Comparison of ENCODE assay signal across 8 cellular contexts in the genomic region with DNA sequence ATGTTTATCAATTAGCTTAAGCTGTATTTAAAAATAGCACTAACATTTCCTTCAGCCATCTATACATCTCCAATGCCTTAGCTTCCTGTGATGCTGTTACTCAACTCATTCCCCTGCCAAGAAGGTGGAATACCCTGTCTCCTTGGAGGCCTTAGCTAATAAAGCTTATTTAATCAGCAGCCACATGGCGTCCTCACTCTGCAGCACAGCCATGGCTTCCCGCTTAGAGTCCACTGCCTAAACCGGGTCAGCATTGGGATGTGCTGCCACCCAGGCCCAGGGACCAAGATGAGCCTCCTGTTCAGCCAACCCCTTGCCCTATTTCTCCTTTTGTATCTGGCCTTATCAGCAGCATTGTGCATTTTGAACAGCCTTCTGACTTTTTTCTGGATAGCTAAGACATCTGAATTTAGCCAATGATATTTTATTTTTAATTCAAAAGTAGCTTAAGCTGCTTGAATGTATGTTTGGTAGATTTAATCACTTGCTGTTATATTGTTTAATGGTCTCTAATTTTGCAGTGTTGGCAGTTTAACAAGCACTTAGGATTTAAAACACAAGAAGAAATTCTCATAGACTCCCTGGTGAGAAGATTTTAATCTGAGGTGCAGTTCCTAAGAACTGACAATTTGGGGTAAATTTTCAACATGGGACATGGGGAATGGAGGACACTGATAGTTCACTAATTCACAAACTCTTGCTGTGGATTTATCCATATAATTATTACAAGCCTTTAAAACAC.
A peak's percentile ranks its signal among the peaks of the same experiment; 100 is the strongest.
DNase-seq lines count a peak whose midpoint lies in the region; ATAC-seq and TF ChIP-seq lines count a peak whose summit lies in the region.

No MANE protein-coding gene starts in this region.

- H4K5ac ChIP-seq in H9 (ENCODE audit: insufficient read length, low read depth, low read length): no peak overlapping the region

- H3K23ac ChIP-seq in H9 (ENCODE audit: insufficient read length, low read depth, low read length): no peak overlapping the region

- H3K4me1 Mint-ChIP-seq in H9: peaks cover 34 to 46% of the 10 kb centered on the region in 2 experiments

- no peak overlapping the region for H3K9ac ChIP-seq in H9 (ENCODE audit: extremely low read depth, insufficient read length, low read length)

- TF ChIP-seq POLR2A in sigmoid colon (IDR thresholded peaks at IDR 0.05): no peak

- no peak overlapping the region for H3K14ac ChIP-seq in H9 (ENCODE audit: insufficient read depth, low read length)

- no peak overlapping the region for H2BK120ac ChIP-seq in H9 (ENCODE audit: low read depth, low read length, poor library complexity, severe bottlenecking)

- H3K36me3 ChIP-seq in heart right ventricle (no peaks in the 10 kb centered on the region), sigmoid colon (no peaks in the 10 kb centered on the region)

- H2BK12ac ChIP-seq in H9 (ENCODE audit: insufficient read length, low read depth, low read length): peak overlapping the region; percentile 30

- no peaks in the 10 kb centered on the region for H3K9me3 Mint-ChIP-seq in H9

- no peak overlapping the region for H2BK20ac ChIP-seq in H9 (ENCODE audit: low read depth, low read length, poor library complexity, severe bottlenecking)

- no peaks in the 10 kb centered on the region for H3K27me3 Mint-ChIP-seq in H9 (ENCODE audit: low read depth)

- H4K20me1 ChIP-seq in H9 (ENCODE audit: control insufficient read depth, insufficient read depth, insufficient read length): no peaks in the 10 kb centered on the region

- no peak overlapping the region for H3K4ac ChIP-seq in H9 (ENCODE audit: low read depth, low read length)

- no peak overlapping the region for H4K8ac ChIP-seq in H9 (replicated peaks; ENCODE audit: insufficient read length, low read depth, low read length)

- 0 out of 3 replicates have a peak, but pooled peaks have one; percentile 14 for TF ChIP-seq CTCF in H9 (conservative IDR thresholded peaks at IDR 0.05)
- no peak for TF ChIP-seq CTCF in heart right ventricle (IDR thresholded peaks at IDR 0.05)
- TF ChIP-seq CTCF in sigmoid colon (IDR thresholded peaks at IDR 0.05): no peak

- no peaks in the 10 kb centered on the region for H3K79me1 ChIP-seq in H9 (ENCODE audit: insufficient read depth, low read depth, low read length, poor library complexity, severe bottlenecking)

- H3K4me3 ChIP-seq in heart right ventricle (no peak overlapping the region), sigmoid colon (no peak overlapping the region)

- peaks cover 5% of the 10 kb centered on the region; the same call in 1 of the 2 replicates for H3K4me1 ChIP-seq in H9 (ENCODE audit: insufficient read depth, low read length)
- H3K4me1 ChIP-seq in heart right ventricle: peaks cover 0 to 33% (median 12%) of the 10 kb centered on the region in 9 donors
- H3K4me1 ChIP-seq in sigmoid colon: peaks cover 0 to 32% (median 18%) of the 10 kb centered on the region in 4 donors

- no peaks in the 10 kb centered on the region for H3K23me2 ChIP-seq in H9 (ENCODE audit: insufficient read length, low read depth, low read length, poor library complexity, severe bottlenecking)

- H2BK5ac ChIP-seq in H9 (ENCODE audit: insufficient read length, low read length): no peak overlapping the region

- H3K18ac ChIP-seq in H9 (ENCODE audit: insufficient read length, low read depth, low read length): peak overlapping the region; percentile 70

- no peak overlapping the region for H2BK15ac ChIP-seq in H9 (ENCODE audit: low read depth, low read length)

- no peak for TF ChIP-seq EP300 in sigmoid colon (IDR thresholded peaks at IDR 0.05)

- peaks cover 0 to under 1% (median 0%) of the 10 kb centered on the region in 3 experiments; a peak in 1 of 7 replicates for H3K36me3 Mint-ChIP-seq in H9 (ENCODE audit: insufficient read depth in 1 of 3, low read depth in 3 of 3)

- H2AK5ac ChIP-seq in H9 (ENCODE audit: insufficient read length, low read length): no peak overlapping the region

- H3K4me2 ChIP-seq in H9 (ENCODE audit: insufficient read depth, insufficient read length, low read length): no peak overlapping the region

- H3K27ac Mint-ChIP-seq in H9: peak overlapping the region; percentile 55 to 88 (median 79); a peak in 5 of 7 replicates

- H3K27me3 ChIP-seq in H9 (ENCODE audit: insufficient read depth, low read length) (no peaks in the 10 kb centered on the region), heart right ventricle (no peaks in the 10 kb centered on the region), sigmoid colon (no peaks in the 10 kb centered on the region)

- H4K91ac ChIP-seq in H9 (ENCODE audit: insufficient read length, low read depth, low read length): no peak overlapping the region

- H3K4me3 Mint-ChIP-seq in H9: no peak overlapping the region

- no CpG with 5 or more reads among the region's 3 CpGs for WGBS in H9 (ENCODE audit: extremely low coverage, insufficient read length, low lambda C conversion rate)
- WGBS in heart right ventricle, 2 donors: 56 to 65% methylated on average over 3 of the region's 3 CpGs
- WGBS in sigmoid colon, 2 donors: 77 to 78% methylated on average over 3 of the region's 3 CpGs

- no peak overlapping the region for H2AFZ ChIP-seq in H9 (ENCODE audit: low read length)

- H3K56ac ChIP-seq in H9 (ENCODE audit: insufficient read length, low read depth, low read length): no peak overlapping the region

- peak; percentile 43 for DNase-seq in H9
- no peak for DNase-seq in heart right ventricle
- no peak for DNase-seq in sigmoid colon
- no peak for DNase-seq in SKM-1 (lab: John Stamatoyannopoulos, UW; ENCODE audit: unreplicated experiment)
- DNase-seq in activated T-cell treated with anti-CD3 and anti-CD28 coated beads for 4 hours: no peak
- no peak for DNase-seq in NCI-H1048 (lab: John Stamatoyannopoulos, UW)

- ATAC-seq in SK-N-SH treated with all-trans-retinoic acid at 6 μM for 48 hours (peak; percentile 80), heart right ventricle (peak in 7 of 8 donors; percentile 44 to 71 (median 68)), HG03565 (IDR thresholded peaks at IDR 0.05; ENCODE audit: unreplicated experiment) (no peak)

- H3K79me2 ChIP-seq in H9 (ENCODE audit: insufficient read depth, low read length): no peaks in the 10 kb centered on the region

- intact Hi-C loops in heart right ventricle (cut with DNase I): loop anchor here (2.0 to 10.0 kb wide), 13 partner anchors 58 to 740 kb away; a partner anchor contains a TSS
- intact Hi-C loops in sigmoid colon (cut with DNase I): loop anchor here (5.0 kb wide), 3 partner anchors 193 to 863 kb away; a partner anchor contains a TSS

- H3T11ph ChIP-seq in H9 (ENCODE audit: low read length): no peak overlapping the region

- H3K9me3 ChIP-seq in H9 (ENCODE audit: control insufficient read depth, low read depth, low read length) (no peaks in the 10 kb centered on the region), heart right ventricle (no peaks in the 10 kb centered on the region), sigmoid colon (no peaks in the 10 kb centered on the region)

- H3K27ac ChIP-seq in H9 (ENCODE audit: insufficient read length, low read depth, low read length): no peak overlapping the region
- peak overlapping the region in 7 of 10 donors; percentile 7 to 59 (median 37) for H3K27ac ChIP-seq in heart right ventricle
- peak overlapping the region; percentile 60 to 66 (median 63) for H3K27ac ChIP-seq in sigmoid colon

TF ChIP-seq in SK-N-SH treated with all-trans-retinoic acid at 6 μM for 48 hours, 23 proteins besides CTCF, POLR2A, EP300 and RAD21:
- TF ChIP-seq, protein P1, sequence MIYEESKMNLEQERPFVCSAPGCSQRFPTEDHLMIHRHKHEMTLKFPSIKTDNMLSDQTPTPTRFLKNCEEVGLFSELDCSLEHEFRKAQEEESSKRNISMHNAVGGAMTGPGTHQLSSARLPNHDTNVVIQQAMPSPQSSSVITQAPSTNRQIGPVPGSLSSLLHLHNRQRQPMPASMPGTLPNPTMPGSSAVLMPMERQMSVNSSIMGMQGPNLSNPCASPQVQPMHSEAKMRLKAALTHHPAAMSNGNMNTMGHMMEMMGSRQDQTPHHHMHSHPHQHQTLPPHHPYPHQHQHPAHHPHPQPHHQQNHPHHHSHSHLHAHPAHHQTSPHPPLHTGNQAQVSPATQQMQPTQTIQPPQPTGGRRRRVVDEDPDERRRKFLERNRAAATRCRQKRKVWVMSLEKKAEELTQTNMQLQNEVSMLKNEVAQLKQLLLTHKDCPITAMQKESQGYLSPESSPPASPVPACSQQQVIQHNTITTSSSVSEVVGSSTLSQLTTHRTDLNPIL (CRISPR knock-in tag; IDR thresholded peaks at IDR 0.05; ENCODE audit: low read depth): no peak
- TF ChIP-seq ESRRG (CRISPR knock-in tag; IDR thresholded peaks at IDR 0.05) (no peak), ZNF565 (CRISPR knock-in tag; conservative IDR thresholded peaks at IDR 0.05; ENCODE audit: low read depth) (no peak), ISL1 (CRISPR knock-in tag; IDR thresholded peaks at IDR 0.05) (no peak), RARB (CRISPR knock-in tag; IDR thresholded peaks at IDR 0.05) (no peak), TOX (CRISPR knock-in tag; IDR thresholded peaks at IDR 0.05; ENCODE audit: borderline replicate concordance) (no peak), OSR1 (CRISPR knock-in tag; IDR thresholded peaks at IDR 0.05) (no peak), TCF4 (CRISPR knock-in tag; IDR thresholded peaks at IDR 0.05; ENCODE audit: borderline replicate concordance) (no peak), BACH2 (CRISPR knock-in tag; IDR thresholded peaks at IDR 0.05; ENCODE audit: borderline replicate concordance) (no peak)
